In genomic region chr10:88136712-88137111, GRCh38 we compare ENCODE assay signal across 30 cellular contexts.
"Had no signal": no experiment of that assay in that cellular context is flagged by ENCODE, and none has a peak within 500 bp of the region (broad histone marks: within the 10 kb centered on the region; RNA-seq: fewer than 3 reads in every experiment).

No MANE protein-coding gene starts in this region.

- H3K36me3 ChIP-seq: breast epithelium, heart left ventricle, ovary, prostate gland, thoracic aorta, upper lobe of left lung, vagina, WERI-Rb-1 had no signal

- H3K4me3 ChIP-seq: breast epithelium, heart left ventricle, ovary, prostate gland, skin epidermis, thoracic aorta, upper lobe of left lung, vagina had no signal

- H3K27me3 ChIP-seq: breast epithelium, heart left ventricle, ovary, upper lobe of left lung, vagina had no signal

- DNase-seq: activated CD4-positive, alpha-beta memory T cell treated with anti-CD3 and anti-CD28 coated beads for 36 hours; activated CD4-positive, alpha-beta T cell treated with anti-CD3 and anti-CD28 coated beads for 48 hours; activated CD8-positive, alpha-beta memory T cell treated with anti-CD3 and anti-CD28 coated beads, Interleukin-2, amount 50 U/mL, for 4 hours; activated gamma-delta T cell treated with Interleukin-2 at 50 U/mL for 16 hours; activated naive CD8-positive, alpha-beta T cell treated with anti-CD3 and anti-CD28 coated beads, Interleukin-2, amount 50 U/mL, for 24 hours; activated T-cell treated with anti-CD3 and anti-CD28 coated beads, Interleukin-2, amount 50 U/mL, for 1 hour; amygdala; central memory CD4-positive, alpha-beta T cell; endodermal cell; foreskin fibroblast; heart left ventricle; hypothalamus; immature natural killer cell; kidney; left colon; naive B cell; ovary; retina; stimulated activated CD4-positive, alpha-beta T cell treated with anti-CD3 and anti-CD28 coated beads, Interleukin-12 subunit alpha, Interleukin-12 subunit beta, amount 100 ng/mL, for 4 hours; stimulated activated CD4-positive, alpha-beta T cell treated with anti-CD3 and anti-CD28 coated beads, Interleukin-4, amount 100 ng/mL, for 1 hour; stimulated activated naive CD8-positive, alpha-beta T cell treated with anti-CD3 and anti-CD28 coated beads, Interleukin-15, Interleukin-2, amounts not matched to agents 100 U/mL and 50 U/mL, for 24 hours; T-helper 9 cell; upper lobe of left lung; WERI-Rb-1 had no signal

- H3K4me1 ChIP-seq: breast epithelium, prostate gland had no signal

- FAIRE-seq: kidney, TTC549 had no signal

- H3K27ac ChIP-seq: breast epithelium, heart left ventricle, ovary, prostate gland, skin epidermis, thoracic aorta, upper lobe of left lung, vagina, WERI-Rb-1 had no signal

- H3K9me3 ChIP-seq: breast epithelium, ovary, prostate gland, thoracic aorta, upper lobe of left lung, vagina had no signal
